In the genomic region with DNA sequence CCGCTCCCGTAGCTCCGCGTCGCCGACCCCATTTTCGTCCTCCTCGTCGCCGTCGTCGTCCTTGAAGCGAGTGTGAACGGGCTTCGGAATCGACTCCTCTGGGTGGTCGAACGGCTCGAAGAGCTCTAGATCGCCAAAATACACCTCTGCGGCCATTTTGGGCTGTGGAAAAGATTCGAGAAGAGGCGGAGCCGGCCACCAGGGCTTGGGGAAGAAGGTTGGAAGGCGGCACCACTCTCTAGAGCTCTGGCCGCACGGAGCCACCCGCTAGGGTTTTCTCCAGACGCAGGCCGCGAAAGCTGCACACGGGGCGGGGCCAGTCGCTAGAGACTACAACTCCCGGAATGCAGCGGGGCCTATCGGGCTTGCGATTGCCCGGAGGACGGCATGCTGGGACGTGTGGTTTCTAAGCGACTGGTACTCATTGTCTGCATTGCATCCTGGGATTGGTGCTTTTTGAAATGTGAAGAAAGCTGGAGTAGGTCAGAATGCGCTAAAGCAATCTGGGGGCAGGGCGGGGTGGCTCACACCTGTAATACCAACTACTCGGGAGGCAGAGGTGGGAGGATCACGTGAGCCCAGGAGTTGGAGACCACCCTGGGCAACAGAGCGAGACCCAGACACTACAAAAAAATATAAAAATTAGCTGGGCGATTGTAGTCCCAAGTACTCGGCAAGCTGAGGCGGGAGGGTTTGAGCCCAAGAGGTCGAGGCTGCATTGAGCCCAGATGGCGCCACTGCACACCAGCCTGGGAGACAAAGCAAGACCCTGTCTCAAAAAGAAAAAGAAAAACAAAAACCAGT, we compare ENCODE assay signal across 1 cellular context.
A peak's percentile ranks its signal among the peaks of the same experiment; 100 is the strongest.
TF ChIP-seq lines count a peak whose summit lies in the region.

Gene ZCCHC8, minus strand, starts transcription at position 248 of the 804 bp plus-strand sequence. Its CDS starts 92 bp downstream, at position 156.

TF ChIP-seq in K562, 482 proteins besides CTCF, POLR2A, EP300 and RAD21 (continued from another document and continues in another):
- TF ChIP-seq ZBTB5 (IDR thresholded peaks at IDR 0.05) (no peak), TAF1 (IDR thresholded peaks at IDR 0.05; ENCODE audit: control insufficient read depth, extremely low read depth, insufficient read depth, low read length, severe bottlenecking) (peak; percentile 98), ZNF511 (CRISPR knock-in tag; IDR thresholded peaks at IDR 0.05) (0 out of 2 replicates have a peak, but pooled peaks have one; percentile 26), KDM5B (IDR thresholded peaks at IDR 0.05; ENCODE audit: insufficient replicate concordance, low read depth, low read length) (peak; percentile 80), BRF1 (IDR thresholded peaks at IDR 0.05; ENCODE audit: borderline replicate concordance, extremely low read depth, insufficient read length) (no peak), ARHGAP35 (IDR thresholded peaks at IDR 0.05; ENCODE audit: partially characterized antibody) (no peak), ZNF707 (CRISPR knock-in tag; conservative IDR thresholded peaks at IDR 0.05) (no peak), ZNF280B (CRISPR knock-in tag; IDR thresholded peaks at IDR 0.05) (no peak), ZNF274 (IDR thresholded peaks at IDR 0.05; ENCODE audit: borderline replicate concordance, low read depth, low read length) (no peak), DACH1 (IDR thresholded peaks at IDR 0.05; ENCODE audit: partially characterized antibody) (no peak), USF2 (CRISPR knock-in tag; IDR thresholded peaks at IDR 0.05) (peak; percentile 27; the same call in 1 of the 2 replicates), LCOR (CRISPR knock-in tag; IDR thresholded peaks at IDR 0.05) (peak; percentile 60), ZNF75A (CRISPR knock-in tag; IDR thresholded peaks at IDR 0.05) (no peak), CTBP1 (IDR thresholded peaks at IDR 0.05; ENCODE audit: borderline replicate concordance) (no peak; the same call in 1 of the 2 replicates), FUS (optimal IDR thresholded peaks at IDR 0.05; ENCODE audit: low read depth, low read length) (no peak), ZFX (CRISPR knock-in tag; IDR thresholded peaks at IDR 0.05) (peak; percentile 100), CHD2 (IDR thresholded peaks at IDR 0.05; ENCODE audit: low read depth, low read length) (no peak), JUNB (CRISPR knock-in tag; conservative IDR thresholded peaks at IDR 0.05) (no peak), HNRNPLL (IDR thresholded peaks at IDR 0.05; ENCODE audit: low read depth, low read length, poor library complexity, severe bottlenecking) (peak; percentile 48), ARID4B (CRISPR knock-in tag; IDR thresholded peaks at IDR 0.05) (peak; percentile 6; the same call in 1 of the 2 replicates)
- TF ChIP-seq, protein P1, sequence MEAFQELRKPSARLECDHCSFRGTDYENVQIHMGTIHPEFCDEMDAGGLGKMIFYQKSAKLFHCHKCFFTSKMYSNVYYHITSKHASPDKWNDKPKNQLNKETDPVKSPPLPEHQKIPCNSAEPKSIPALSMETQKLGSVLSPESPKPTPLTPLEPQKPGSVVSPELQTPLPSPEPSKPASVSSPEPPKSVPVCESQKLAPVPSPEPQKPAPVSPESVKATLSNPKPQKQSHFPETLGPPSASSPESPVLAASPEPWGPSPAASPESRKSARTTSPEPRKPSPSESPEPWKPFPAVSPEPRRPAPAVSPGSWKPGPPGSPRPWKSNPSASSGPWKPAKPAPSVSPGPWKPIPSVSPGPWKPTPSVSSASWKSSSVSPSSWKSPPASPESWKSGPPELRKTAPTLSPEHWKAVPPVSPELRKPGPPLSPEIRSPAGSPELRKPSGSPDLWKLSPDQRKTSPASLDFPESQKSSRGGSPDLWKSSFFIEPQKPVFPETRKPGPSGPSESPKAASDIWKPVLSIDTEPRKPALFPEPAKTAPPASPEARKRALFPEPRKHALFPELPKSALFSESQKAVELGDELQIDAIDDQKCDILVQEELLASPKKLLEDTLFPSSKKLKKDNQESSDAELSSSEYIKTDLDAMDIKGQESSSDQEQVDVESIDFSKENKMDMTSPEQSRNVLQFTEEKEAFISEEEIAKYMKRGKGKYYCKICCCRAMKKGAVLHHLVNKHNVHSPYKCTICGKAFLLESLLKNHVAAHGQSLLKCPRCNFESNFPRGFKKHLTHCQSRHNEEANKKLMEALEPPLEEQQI (IDR thresholded peaks at IDR 0.05) = no peak
- TF ChIP-seq, protein P2, sequence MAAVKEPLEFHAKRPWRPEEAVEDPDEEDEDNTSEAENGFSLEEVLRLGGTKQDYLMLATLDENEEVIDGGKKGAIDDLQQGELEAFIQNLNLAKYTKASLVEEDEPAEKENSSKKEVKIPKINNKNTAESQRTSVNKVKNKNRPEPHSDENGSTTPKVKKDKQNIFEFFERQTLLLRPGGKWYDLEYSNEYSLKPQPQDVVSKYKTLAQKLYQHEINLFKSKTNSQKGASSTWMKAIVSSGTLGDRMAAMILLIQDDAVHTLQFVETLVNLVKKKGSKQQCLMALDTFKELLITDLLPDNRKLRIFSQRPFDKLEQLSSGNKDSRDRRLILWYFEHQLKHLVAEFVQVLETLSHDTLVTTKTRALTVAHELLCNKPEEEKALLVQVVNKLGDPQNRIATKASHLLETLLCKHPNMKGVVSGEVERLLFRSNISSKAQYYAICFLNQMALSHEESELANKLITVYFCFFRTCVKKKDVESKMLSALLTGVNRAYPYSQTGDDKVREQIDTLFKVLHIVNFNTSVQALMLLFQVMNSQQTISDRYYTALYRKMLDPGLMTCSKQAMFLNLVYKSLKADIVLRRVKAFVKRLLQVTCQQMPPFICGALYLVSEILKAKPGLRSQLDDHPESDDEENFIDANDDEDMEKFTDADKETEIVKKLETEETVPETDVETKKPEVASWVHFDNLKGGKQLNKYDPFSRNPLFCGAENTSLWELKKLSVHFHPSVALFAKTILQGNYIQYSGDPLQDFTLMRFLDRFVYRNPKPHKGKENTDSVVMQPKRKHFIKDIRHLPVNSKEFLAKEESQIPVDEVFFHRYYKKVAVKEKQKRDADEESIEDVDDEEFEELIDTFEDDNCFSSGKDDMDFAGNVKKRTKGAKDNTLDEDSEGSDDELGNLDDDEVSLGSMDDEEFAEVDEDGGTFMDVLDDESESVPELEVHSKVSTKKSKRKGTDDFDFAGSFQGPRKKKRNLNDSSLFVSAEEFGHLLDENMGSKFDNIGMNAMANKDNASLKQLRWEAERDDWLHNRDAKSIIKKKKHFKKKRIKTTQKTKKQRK (IDR thresholded peaks at IDR 0.05; ENCODE audit: borderline replicate concordance, low read depth, low read length) = no peak
- TF ChIP-seq, protein P3, sequence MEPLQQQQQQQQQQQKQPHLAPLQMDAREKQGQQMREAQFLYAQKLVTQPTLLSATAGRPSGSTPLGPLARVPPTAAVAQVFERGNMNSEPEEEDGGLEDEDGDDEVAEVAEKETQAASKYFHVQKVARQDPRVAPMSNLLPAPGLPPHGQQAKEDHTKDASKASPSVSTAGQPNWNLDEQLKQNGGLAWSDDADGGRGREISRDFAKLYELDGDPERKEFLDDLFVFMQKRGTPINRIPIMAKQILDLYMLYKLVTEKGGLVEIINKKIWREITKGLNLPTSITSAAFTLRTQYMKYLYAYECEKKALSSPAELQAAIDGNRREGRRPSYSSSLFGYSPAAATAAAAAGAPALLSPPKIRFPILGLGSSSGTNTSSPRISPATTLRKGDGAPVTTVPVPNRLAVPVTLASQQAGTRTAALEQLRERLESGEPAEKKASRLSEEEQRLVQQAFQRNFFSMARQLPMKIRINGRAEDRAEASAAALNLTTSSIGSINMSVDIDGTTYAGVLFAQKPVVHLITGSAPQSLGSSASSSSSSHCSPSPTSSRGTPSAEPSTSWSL (CRISPR knock-in tag; IDR thresholded peaks at IDR 0.05; ENCODE audit: borderline replicate concordance) = no peak
- TF ChIP-seq, protein P4, sequence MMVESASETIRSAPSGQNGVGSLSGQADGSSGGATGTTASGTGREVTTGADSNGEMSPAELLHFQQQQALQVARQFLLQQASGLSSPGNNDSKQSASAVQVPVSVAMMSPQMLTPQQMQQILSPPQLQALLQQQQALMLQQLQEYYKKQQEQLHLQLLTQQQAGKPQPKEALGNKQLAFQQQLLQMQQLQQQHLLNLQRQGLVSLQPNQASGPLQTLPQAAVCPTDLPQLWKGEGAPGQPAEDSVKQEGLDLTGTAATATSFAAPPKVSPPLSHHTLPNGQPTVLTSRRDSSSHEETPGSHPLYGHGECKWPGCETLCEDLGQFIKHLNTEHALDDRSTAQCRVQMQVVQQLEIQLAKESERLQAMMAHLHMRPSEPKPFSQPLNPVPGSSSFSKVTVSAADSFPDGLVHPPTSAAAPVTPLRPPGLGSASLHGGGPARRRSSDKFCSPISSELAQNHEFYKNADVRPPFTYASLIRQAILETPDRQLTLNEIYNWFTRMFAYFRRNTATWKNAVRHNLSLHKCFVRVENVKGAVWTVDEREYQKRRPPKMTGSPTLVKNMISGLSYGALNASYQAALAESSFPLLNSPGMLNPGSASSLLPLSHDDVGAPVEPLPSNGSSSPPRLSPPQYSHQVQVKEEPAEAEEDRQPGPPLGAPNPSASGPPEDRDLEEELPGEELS (CRISPR knock-in tag; IDR thresholded peaks at IDR 0.05; ENCODE audit: borderline replicate concordance) = no peak
- TF ChIP-seq, protein P5, sequence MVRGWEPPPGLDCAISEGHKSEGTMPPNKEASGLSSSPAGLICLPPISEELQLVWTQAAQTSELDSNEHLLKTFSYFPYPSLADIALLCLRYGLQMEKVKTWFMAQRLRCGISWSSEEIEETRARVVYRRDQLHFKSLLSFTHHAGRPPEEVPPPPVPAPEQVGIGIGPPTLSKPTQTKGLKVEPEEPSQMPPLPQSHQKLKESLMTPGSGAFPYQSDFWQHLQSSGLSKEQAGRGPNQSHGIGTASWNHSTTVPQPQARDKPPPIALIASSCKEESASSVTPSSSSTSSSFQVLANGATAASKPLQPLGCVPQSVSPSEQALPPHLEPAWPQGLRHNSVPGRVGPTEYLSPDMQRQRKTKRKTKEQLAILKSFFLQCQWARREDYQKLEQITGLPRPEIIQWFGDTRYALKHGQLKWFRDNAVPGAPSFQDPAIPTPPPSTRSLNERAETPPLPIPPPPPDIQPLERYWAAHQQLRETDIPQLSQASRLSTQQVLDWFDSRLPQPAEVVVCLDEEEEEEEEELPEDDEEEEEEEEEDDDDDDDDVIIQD (CRISPR knock-in tag; IDR thresholded peaks at IDR 0.05) = no peak
